ENCODE assay signal across 10 cellular contexts in genomic region chr7:139799586-139799985, GRCh38. TPM values are rescaled to one million over a fixed set of nuclear protein-coding genes. Genes with fewer than 3 reads are reported as not detected.
DNase-seq lines count a peak whose midpoint lies in the region; ATAC-seq and TF ChIP-seq lines count a peak whose summit lies in the region.
"Had no signal": no experiment of that assay in that cellular context is flagged by ENCODE, and none has a peak within 500 bp of the region (broad histone marks: within the 10 kb centered on the region; RNA-seq: fewer than 3 reads in every experiment).

No MANE protein-coding gene starts in this region.

- H3K27me3 ChIP-seq in heart left ventricle (no peaks in the 10 kb centered on the region), foreskin keratinocyte (no peaks in the 10 kb centered on the region), upper lobe of right lung (no peaks in the 10 kb centered on the region)
- H3K27me3 ChIP-seq: adrenal gland, suprapubic skin had no signal

- intact Hi-C loops in heart left ventricle (cut with DNase I) (loop anchor here in 1 of 10 donors (2.0 kb wide), 1 partner anchor 299 kb away; no protein-coding TSS in a partner anchor), cardiac septum (cut with DNase I) (no loop called here), upper lobe of right lung (cut with DNase I) (no loop called here)

- H3K4me1 ChIP-seq in heart left ventricle (peaks cover 0 to 17% (median 0%) of the 10 kb centered on the region in 12 donors), foreskin keratinocyte (no peaks in the 10 kb centered on the region), upper lobe of right lung (peaks cover 12% of the 10 kb centered on the region)

- H3K36me3 ChIP-seq in heart left ventricle (no peaks in the 10 kb centered on the region), upper lobe of right lung (no peaks in the 10 kb centered on the region)
- H3K36me3 ChIP-seq: adrenal gland, suprapubic skin had no signal

- H3K36me3 Mint-ChIP-seq in chondrocyte (ENCODE audit: low read depth) = peaks cover 6% of the 10 kb centered on the region
- peaks cover 12% of the 10 kb centered on the region for H3K36me3 Mint-ChIP-seq in activated naive CD8-positive, alpha-beta T cell treated with anti-CD3 and anti-CD28 coated beads for 36 hours

- H3K27ac Mint-ChIP-seq in chondrocyte (ENCODE audit: unreplicated experiment) = no peak overlapping the region
- H3K27ac Mint-ChIP-seq in activated naive CD8-positive, alpha-beta T cell treated with anti-CD3 and anti-CD28 coated beads for 36 hours = no peak overlapping the region

- ATAC-seq in heart left ventricle (peak; percentile 37 to 67 (median 52)), foreskin keratinocyte (peak; percentile 19), upper lobe of right lung (peak; percentile 90)

- H3K4me3 Mint-ChIP-seq in chondrocyte (ENCODE audit: unreplicated experiment) = no peak overlapping the region
- no peak overlapping the region for H3K4me3 Mint-ChIP-seq in activated naive CD8-positive, alpha-beta T cell treated with anti-CD3 and anti-CD28 coated beads for 36 hours

- no peak for TF ChIP-seq POLR2A in heart left ventricle (IDR thresholded peaks at IDR 0.05)

- peaks cover 12% of the 10 kb centered on the region for H3K9me3 Mint-ChIP-seq in chondrocyte (ENCODE audit: low read depth)
- peaks cover 15% of the 10 kb centered on the region for H3K9me3 Mint-ChIP-seq in activated naive CD8-positive, alpha-beta T cell treated with anti-CD3 and anti-CD28 coated beads for 36 hours

- no peak for TF ChIP-seq CTCF in heart left ventricle (IDR thresholded peaks at IDR 0.05)
- no peak for TF ChIP-seq CTCF in foreskin keratinocyte (conservative IDR thresholded peaks at IDR 0.05)
- TF ChIP-seq CTCF in upper lobe of right lung (IDR thresholded peaks at IDR 0.05) = no peak
- no peak for TF ChIP-seq CTCF in chondrocyte (IDR thresholded peaks at IDR 0.05)

- H3K4me1 Mint-ChIP-seq in chondrocyte (ENCODE audit: low read depth) = peaks cover 8% of the 10 kb centered on the region
- H3K4me1 Mint-ChIP-seq in activated naive CD8-positive, alpha-beta T cell treated with anti-CD3 and anti-CD28 coated beads for 36 hours = peaks cover 8% of the 10 kb centered on the region

- no peaks in the 10 kb centered on the region for H3K27me3 Mint-ChIP-seq in chondrocyte (ENCODE audit: low read depth)
- no peaks in the 10 kb centered on the region for H3K27me3 Mint-ChIP-seq in activated naive CD8-positive, alpha-beta T cell treated with anti-CD3 and anti-CD28 coated beads for 36 hours

- H3K9me3 ChIP-seq in heart left ventricle (no peaks in the 10 kb centered on the region), upper lobe of right lung (no peaks in the 10 kb centered on the region)
- H3K9me3 ChIP-seq: adrenal gland had no signal

- WGBS in heart left ventricle, 4 donors = 51 to 64% (median 60%) methylated on average over 2 of the region's 2 CpGs

- H3K27ac ChIP-seq in heart left ventricle (no peak overlapping the region), foreskin keratinocyte (no peak overlapping the region), upper lobe of right lung (no peak overlapping the region)
- H3K27ac ChIP-seq: adrenal gland, suprapubic skin had no signal

- DNase-seq in heart left ventricle = no peak
- no peak for DNase-seq in cardiac septum (ENCODE audit: low spot score)
- peak; percentile 28 for DNase-seq in OCI-M1 (lab: John Stamatoyannopoulos, UW)
- DNase-seq in foreskin keratinocyte = no peak
- DNase-seq in upper lobe of right lung = no peak
- no peak for DNase-seq in NCI-H526 treated with DMSO at 0.1 percent for 48 hours (lab: John Stamatoyannopoulos, UW)
- no peak for DNase-seq in chondrocyte (ENCODE audit: low spot score)
- no peak for DNase-seq in activated naive CD8-positive, alpha-beta T cell treated with anti-CD3 and anti-CD28 coated beads for 36 hours

- H3K4me3 ChIP-seq in heart left ventricle (no peak overlapping the region), upper lobe of right lung (no peak overlapping the region)
- H3K4me3 ChIP-seq: adrenal gland, suprapubic skin had no signal

RNA-seq across cellular contexts. Expression of gene HIPK2, which starts 21.8 kb away (rescaled TPM):
- 100 to 1,000 TPM; 102 to 244 (median 143) TPM for total RNA-seq in heart left ventricle
- polyA plus RNA-seq in heart left ventricle = 100 to 1,000 TPM in 1 of 2 donors, 10 to 100 TPM in 1; 43.2 to 205 TPM
- 218 TPM for total RNA-seq in cardiac septum
- 17.7 and 20.1 TPM in 2 replicates for total RNA-seq in foreskin keratinocyte
- 2.1 and 2.6 TPM in 2 replicates for polyA plus RNA-seq in foreskin keratinocyte
- 64.3 TPM for total RNA-seq in upper lobe of right lung
- total RNA-seq in chondrocyte = 71.2 to 75.6 TPM (median 72.3 TPM) in 3 replicates
- total RNA-seq in activated naive CD8-positive, alpha-beta T cell treated with anti-CD3 and anti-CD28 coated beads for 36 hours = 10 to 100 TPM; 15.4 to 16.1 TPM

RNA-seq across cellular contexts. Expression of gene TBXAS1, which starts 29.5 kb away (rescaled TPM):
- total RNA-seq in heart left ventricle (10 to 100 TPM in 2 of 9 donors, 1 to 10 TPM in 7; 2.0 to 32.0 (median 4.7) TPM), cardiac septum (4.3 TPM), foreskin keratinocyte (2.1 TPM in 2 replicates), upper lobe of right lung (65.4 TPM), chondrocyte (2.4 to 4.7 TPM (median 2.5 TPM) in 3 replicates)
- polyA plus RNA-seq in heart left ventricle (10 to 100 TPM in 1 of 2 donors, 1 to 10 TPM in 1; 2.3 to 12.8 TPM), foreskin keratinocyte (1.3 and 2.8 TPM in 2 replicates)
- 1 to 10 TPM; 1.5 to 1.8 TPM for total RNA-seq in activated naive CD8-positive, alpha-beta T cell treated with anti-CD3 and anti-CD28 coated beads for 36 hours

Comparison
In these comparisons a context has a peak if more than half of its experiments do, and no peak if none do; other contexts are left out.
1. ATAC-seq: peak in every context shown above with its lines; median percentile 90 in upper lobe of right lung; 52 in heart left ventricle; 19 in foreskin keratinocyte.